ENCODE assay signal across 9 cellular contexts in genomic region chrX:110302975-110303374, GRCh38. TPM values are rescaled to one million over a fixed set of nuclear protein-coding genes. Genes with fewer than 3 reads are reported as not detected.
"Had no signal": no experiment of that assay in that cellular context is flagged by ENCODE, and none has a peak within 500 bp of the region (broad histone marks: within the 10 kb centered on the region; RNA-seq: fewer than 3 reads in every experiment).

No MANE protein-coding gene starts in this region.

- H3K9me3 Mint-ChIP-seq: GM23338, H9, IgD-negative memory B cell had no signal

- DNase-seq: H9, HCEC 1CT, Kasumi-1, KG1 had no signal

- H3K4me1 Mint-ChIP-seq: H9 had no signal

- ATAC-seq: GM23338, HepG2 had no signal

- H3K27ac Mint-ChIP-seq: GM23338, H9, IgD-negative memory B cell had no signal

- H3K4me3 Mint-ChIP-seq: GM23338, H9, IgD-negative memory B cell had no signal

- H3K27ac ChIP-seq: HL-60 had no signal

- H3K4me3 ChIP-seq: GM23338 had no signal

- H3K4me2 ChIP-seq: GM23338 had no signal

- FAIRE-seq: H54, HepG2 had no signal

- H2AFZ ChIP-seq: GM23338 had no signal

RNA-seq across cellular contexts. Expression of gene RTL9, which starts 55.7 kb away (rescaled TPM):
- polyA plus RNA-seq: GM23338, IgD-negative memory B cell had no signal
